1 cellular context compared by ENCODE assay signal in the genomic region with DNA sequence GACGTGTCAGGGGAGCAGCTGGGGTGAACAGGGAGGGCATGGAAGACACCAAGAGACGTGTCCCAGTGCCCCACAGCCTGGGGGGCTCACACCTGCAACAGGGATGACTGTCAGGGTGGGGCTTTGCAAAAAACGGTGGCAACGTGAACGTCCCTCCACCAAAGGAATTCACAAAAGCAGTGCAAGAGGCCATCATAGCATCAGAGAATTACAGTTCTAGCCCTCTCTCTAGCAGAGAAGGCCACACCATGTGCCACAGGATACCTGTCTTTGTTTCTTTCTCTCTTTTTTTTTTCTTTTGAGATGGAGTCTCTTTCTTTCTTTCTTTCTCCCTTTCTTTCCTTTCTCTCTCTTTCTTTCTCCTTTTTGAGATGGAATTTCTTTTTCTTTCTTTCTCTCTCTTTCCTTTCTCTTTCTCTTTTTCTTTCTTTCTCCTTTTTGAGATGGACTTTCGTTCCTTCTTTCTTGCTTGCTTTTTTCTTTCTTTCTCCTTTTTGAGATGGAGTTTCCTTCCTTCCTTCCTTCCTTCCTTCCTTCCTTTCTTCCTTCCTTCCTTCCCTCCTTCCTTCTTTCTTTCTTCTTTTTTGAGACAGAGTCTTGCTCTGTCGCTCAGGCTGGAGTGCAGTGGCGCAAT.
TF ChIP-seq lines count a peak whose summit lies in the region.

No MANE protein-coding gene starts in this region.

TF ChIP-seq in HepG2, 621 proteins besides CTCF, POLR2A, EP300 and RAD21 (continued from another document):
- TF ChIP-seq, protein P1, sequence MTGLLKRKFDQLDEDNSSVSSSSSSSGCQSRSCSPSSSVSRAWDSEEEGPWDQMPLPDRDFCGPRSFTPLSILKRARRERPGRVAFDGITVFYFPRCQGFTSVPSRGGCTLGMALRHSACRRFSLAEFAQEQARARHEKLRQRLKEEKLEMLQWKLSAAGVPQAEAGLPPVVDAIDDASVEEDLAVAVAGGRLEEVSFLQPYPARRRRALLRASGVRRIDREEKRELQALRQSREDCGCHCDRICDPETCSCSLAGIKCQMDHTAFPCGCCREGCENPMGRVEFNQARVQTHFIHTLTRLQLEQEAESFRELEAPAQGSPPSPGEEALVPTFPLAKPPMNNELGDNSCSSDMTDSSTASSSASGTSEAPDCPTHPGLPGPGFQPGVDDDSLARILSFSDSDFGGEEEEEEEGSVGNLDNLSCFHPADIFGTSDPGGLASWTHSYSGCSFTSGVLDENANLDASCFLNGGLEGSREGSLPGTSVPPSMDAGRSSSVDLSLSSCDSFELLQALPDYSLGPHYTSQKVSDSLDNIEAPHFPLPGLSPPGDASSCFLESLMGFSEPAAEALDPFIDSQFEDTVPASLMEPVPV (CRISPR knock-in tag; IDR thresholded peaks at IDR 0.05): no peak
- TF ChIP-seq ZFY (CRISPR knock-in tag; IDR thresholded peaks at IDR 0.05): no peak
- no peak for TF ChIP-seq HHEX (CRISPR knock-in tag; IDR thresholded peaks at IDR 0.05)
- TF ChIP-seq MBD4 (IDR thresholded peaks at IDR 0.05; ENCODE audit: borderline replicate concordance, low read length): no peak
- TF ChIP-seq AGO2 (optimal IDR thresholded peaks at IDR 0.05; ENCODE audit: low read depth, low read length): no peak
- no peak for TF ChIP-seq FLYWCH1 (CRISPR knock-in tag; IDR thresholded peaks at IDR 0.05)
- TF ChIP-seq SKI (IDR thresholded peaks at IDR 0.05; ENCODE audit: partially characterized antibody): no peak
- TF ChIP-seq, protein P2, sequence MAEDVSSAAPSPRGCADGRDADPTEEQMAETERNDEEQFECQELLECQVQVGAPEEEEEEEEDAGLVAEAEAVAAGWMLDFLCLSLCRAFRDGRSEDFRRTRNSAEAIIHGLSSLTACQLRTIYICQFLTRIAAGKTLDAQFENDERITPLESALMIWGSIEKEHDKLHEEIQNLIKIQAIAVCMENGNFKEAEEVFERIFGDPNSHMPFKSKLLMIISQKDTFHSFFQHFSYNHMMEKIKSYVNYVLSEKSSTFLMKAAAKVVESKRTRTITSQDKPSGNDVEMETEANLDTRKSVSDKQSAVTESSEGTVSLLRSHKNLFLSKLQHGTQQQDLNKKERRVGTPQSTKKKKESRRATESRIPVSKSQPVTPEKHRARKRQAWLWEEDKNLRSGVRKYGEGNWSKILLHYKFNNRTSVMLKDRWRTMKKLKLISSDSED (CRISPR knock-in tag; IDR thresholded peaks at IDR 0.05): no peak
- TF ChIP-seq, protein P3, sequence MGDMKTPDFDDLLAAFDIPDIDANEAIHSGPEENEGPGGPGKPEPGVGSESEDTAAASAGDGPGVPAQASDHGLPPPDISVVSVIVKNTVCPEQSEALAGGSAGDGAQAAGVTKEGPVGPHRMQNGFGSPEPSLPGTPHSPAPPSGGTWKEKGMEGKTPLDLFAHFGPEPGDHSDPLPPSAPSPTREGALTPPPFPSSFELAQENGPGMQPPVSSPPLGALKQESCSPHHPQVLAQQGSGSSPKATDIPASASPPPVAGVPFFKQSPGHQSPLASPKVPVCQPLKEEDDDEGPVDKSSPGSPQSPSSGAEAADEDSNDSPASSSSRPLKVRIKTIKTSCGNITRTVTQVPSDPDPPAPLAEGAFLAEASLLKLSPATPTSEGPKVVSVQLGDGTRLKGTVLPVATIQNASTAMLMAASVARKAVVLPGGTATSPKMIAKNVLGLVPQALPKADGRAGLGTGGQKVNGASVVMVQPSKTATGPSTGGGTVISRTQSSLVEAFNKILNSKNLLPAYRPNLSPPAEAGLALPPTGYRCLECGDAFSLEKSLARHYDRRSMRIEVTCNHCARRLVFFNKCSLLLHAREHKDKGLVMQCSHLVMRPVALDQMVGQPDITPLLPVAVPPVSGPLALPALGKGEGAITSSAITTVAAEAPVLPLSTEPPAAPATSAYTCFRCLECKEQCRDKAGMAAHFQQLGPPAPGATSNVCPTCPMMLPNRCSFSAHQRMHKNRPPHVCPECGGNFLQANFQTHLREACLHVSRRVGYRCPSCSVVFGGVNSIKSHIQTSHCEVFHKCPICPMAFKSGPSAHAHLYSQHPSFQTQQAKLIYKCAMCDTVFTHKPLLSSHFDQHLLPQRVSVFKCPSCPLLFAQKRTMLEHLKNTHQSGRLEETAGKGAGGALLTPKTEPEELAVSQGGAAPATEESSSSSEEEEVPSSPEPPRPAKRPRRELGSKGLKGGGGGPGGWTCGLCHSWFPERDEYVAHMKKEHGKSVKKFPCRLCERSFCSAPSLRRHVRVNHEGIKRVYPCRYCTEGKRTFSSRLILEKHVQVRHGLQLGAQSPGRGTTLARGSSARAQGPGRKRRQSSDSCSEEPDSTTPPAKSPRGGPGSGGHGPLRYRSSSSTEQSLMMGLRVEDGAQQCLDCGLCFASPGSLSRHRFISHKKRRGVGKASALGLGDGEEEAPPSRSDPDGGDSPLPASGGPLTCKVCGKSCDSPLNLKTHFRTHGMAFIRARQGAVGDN (CRISPR knock-in tag; IDR thresholded peaks at IDR 0.05): no peak
- TF ChIP-seq HOXD1 (CRISPR knock-in tag; IDR thresholded peaks at IDR 0.05): no peak
- no peak for TF ChIP-seq ZFP37 (CRISPR knock-in tag; IDR thresholded peaks at IDR 0.05; ENCODE audit: borderline replicate concordance)
- no peak for TF ChIP-seq MEIS2 (CRISPR knock-in tag; IDR thresholded peaks at IDR 0.05)
- TF ChIP-seq, protein P4, sequence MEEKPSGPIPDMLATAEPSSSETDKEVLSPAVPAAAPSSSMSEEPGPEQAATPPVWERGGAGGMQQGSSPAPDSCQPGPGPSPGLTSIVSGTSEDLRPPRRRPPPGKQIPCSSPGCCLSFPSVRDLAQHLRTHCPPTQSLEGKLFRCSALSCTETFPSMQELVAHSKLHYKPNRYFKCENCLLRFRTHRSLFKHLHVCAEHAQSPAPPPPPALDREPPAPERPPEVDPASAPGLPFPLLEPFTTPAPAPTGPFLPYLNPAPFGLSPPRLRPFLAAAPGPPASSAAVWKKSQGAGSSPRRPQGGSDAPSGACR (CRISPR knock-in tag; IDR thresholded peaks at IDR 0.05): no peak
- TF ChIP-seq ZNF484 (CRISPR knock-in tag; IDR thresholded peaks at IDR 0.05; ENCODE audit: borderline replicate concordance, low read depth): no peak
- no peak for TF ChIP-seq SNRNP70 (IDR thresholded peaks at IDR 0.05; ENCODE audit: low read depth, low read length)
- no peak for TF ChIP-seq CAMTA2 (CRISPR knock-in tag; IDR thresholded peaks at IDR 0.05; ENCODE audit: borderline replicate concordance)
